Comparison of ENCODE assay signal across 1 cellular context in the genomic region with DNA sequence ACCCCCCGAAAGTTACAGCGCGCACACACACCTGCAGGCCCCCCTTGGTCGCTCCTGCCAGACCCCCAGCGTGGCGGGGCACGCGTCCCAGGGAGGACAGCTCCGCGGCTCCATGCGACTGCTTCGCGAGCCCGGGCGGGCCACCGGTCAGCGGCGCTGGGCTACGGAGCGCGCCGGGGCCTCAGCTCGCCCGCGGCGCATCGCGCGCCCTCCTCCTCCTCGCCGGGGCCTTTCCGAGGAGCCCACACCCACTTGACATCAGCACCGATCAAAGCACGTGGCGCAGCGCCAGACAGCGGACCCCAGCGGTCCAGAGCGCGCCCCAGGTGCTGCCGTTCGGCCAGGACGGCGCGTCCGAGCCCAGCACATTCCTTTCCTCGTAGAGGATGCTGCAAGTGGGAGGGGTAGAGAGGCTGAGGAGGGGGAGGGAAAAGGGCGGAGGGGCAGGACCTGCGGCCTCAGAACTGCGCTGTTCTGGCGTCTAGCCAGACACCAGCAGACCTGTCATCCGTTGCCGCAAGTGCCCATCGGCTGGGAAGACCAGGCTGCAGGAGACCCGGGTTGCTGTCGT.
A peak's percentile ranks its signal among the peaks of the same experiment; 100 is the strongest.
TF ChIP-seq lines count a peak whose summit lies in the region.

No MANE protein-coding gene starts in this region.

TF ChIP-seq in HepG2, 621 proteins besides CTCF, POLR2A, EP300 and RAD21 (continued from another document):
- TF ChIP-seq ZNF841 (CRISPR knock-in tag; IDR thresholded peaks at IDR 0.05; ENCODE audit: borderline replicate concordance) (no peak), ZFAT (CRISPR knock-in tag; conservative IDR thresholded peaks at IDR 0.05) (no peak), MNT (IDR thresholded peaks at IDR 0.05) (peak; percentile 52), TOPORS (CRISPR knock-in tag; IDR thresholded peaks at IDR 0.05) (no peak), ZNF235 (CRISPR knock-in tag; IDR thresholded peaks at IDR 0.05; ENCODE audit: borderline replicate concordance) (no peak), ZNF282 (IDR thresholded peaks at IDR 0.05; ENCODE audit: partially characterized antibody) (no peak), CEBPB (IDR thresholded peaks at IDR 0.05; ENCODE audit: borderline replicate concordance, low read depth, low read length) (no peak), RXRB (CRISPR knock-in tag; IDR thresholded peaks at IDR 0.05; ENCODE audit: borderline replicate concordance) (no peak), AGO1 (IDR thresholded peaks at IDR 0.05; ENCODE audit: low read depth, low read length, poor library complexity, severe bottlenecking) (no peak), MZF1 (CRISPR knock-in tag; IDR thresholded peaks at IDR 0.05; ENCODE audit: borderline replicate concordance) (no peak), GRHL1 (CRISPR knock-in tag; conservative IDR thresholded peaks at IDR 0.05) (no peak), TFDP1 (CRISPR knock-in tag; IDR thresholded peaks at IDR 0.05; ENCODE audit: borderline replicate concordance) (0 out of 2 replicates have a peak, but pooled peaks have one; percentile 13), THAP8 (CRISPR knock-in tag; IDR thresholded peaks at IDR 0.05; ENCODE audit: borderline replicate concordance) (no peak), EEA1 (CRISPR knock-in tag; IDR thresholded peaks at IDR 0.05; ENCODE audit: borderline replicate concordance) (no peak), CBX5 (CRISPR knock-in tag; IDR thresholded peaks at IDR 0.05; ENCODE audit: borderline replicate concordance) (no peak), SALL2 (CRISPR knock-in tag; IDR thresholded peaks at IDR 0.05) (no peak), KLF9 (CRISPR knock-in tag; IDR thresholded peaks at IDR 0.05; ENCODE audit: low read depth) (no peak), ZNF382 (CRISPR knock-in tag; IDR thresholded peaks at IDR 0.05; ENCODE audit: borderline replicate concordance) (no peak), ZNF180 (CRISPR knock-in tag; IDR thresholded peaks at IDR 0.05; ENCODE audit: borderline replicate concordance, low read depth) (no peak), FOXM1 (CRISPR knock-in tag; IDR thresholded peaks at IDR 0.05) (no peak), REL (CRISPR knock-in tag; conservative IDR thresholded peaks at IDR 0.05) (no peak), SRSF1 (optimal IDR thresholded peaks at IDR 0.05; ENCODE audit: low read depth, low read length) (no peak), CENPT (CRISPR knock-in tag; IDR thresholded peaks at IDR 0.05; ENCODE audit: low read depth) (0 out of 2 replicates have a peak, but pooled peaks have one; percentile 22)
